23 cellular contexts compared by ENCODE assay signal in genomic region chr1:151243683-151244216, GRCh38.
"Had no signal": no experiment of that assay in that cellular context is flagged by ENCODE, and none has a peak within 500 bp of the region (broad histone marks: within the 10 kb centered on the region; RNA-seq: fewer than 3 reads in every experiment).

No MANE protein-coding gene starts in this region.

- H3K9me3 Mint-ChIP-seq: activated B cell treated with CpG ODN at 0.5 μM for 24 hours; endodermal cell; T-helper 1 cell treated with Interleukin-12 subunit alpha and Interleukin-12 subunit beta and Interleukin-4 antibody, amounts not matched to agents 30 μg/mL and 1 μg/mL, for 36 hours had no signal

- H3K4me3 ChIP-seq: lower lobe of right lung, sigmoid colon, smooth muscle cell, upper lobe of left lung had no signal

- H3K4me1 ChIP-seq: lower lobe of right lung, upper lobe of left lung had no signal

- H3K4me1 Mint-ChIP-seq: activated B cell treated with CpG ODN at 0.5 μM for 24 hours; activated CD4-positive, alpha-beta T cell treated with anti-CD3 and anti-CD28 coated beads for 36 hours; endodermal cell had no signal

- H3K27ac Mint-ChIP-seq: activated B cell treated with CpG ODN at 0.5 μM for 24 hours; activated CD4-positive, alpha-beta T cell treated with anti-CD3 and anti-CD28 coated beads for 36 hours; endodermal cell; T-helper 1 cell treated with Interleukin-12 subunit alpha and Interleukin-12 subunit beta and Interleukin-4 antibody, amounts not matched to agents 30 μg/mL and 1 μg/mL, for 36 hours had no signal

- ATAC-seq: activated CD4-positive, alpha-beta T cell treated with anti-CD3 and anti-CD28 coated beads for 36 hours; left colon; lower lobe of right lung had no signal

- H3K27me3 Mint-ChIP-seq: activated B cell treated with CpG ODN at 0.5 μM for 24 hours; activated CD4-positive, alpha-beta T cell treated with anti-CD3 and anti-CD28 coated beads for 36 hours; naive B cell had no signal

- H3K27me3 ChIP-seq: sigmoid colon, upper lobe of left lung had no signal

- DNase-seq: activated B cell treated with CpG ODN at 0.5 μM for 24 hours; activated CD4-positive, alpha-beta T cell treated with anti-CD3 and anti-CD28 coated beads for 36 hours; activated CD4-positive, alpha-beta T cell treated with anti-CD3 and anti-CD28 coated beads, Interleukin-2, amount 50 U/mL, for 4 hours; activated CD8-positive, alpha-beta memory T cell treated with anti-CD3 and anti-CD28 coated beads for 24 hours; activated CD8-positive, alpha-beta memory T cell treated with anti-CD3 and anti-CD28 coated beads, Interleukin-2, amount 50 U/mL, for 4 hours; activated effector memory CD4-positive, alpha-beta T cell treated with anti-CD3 and anti-CD28 coated beads, Interleukin-2, amount 50 U/mL, for 16 hours; activated naive CD4-positive, alpha-beta T cell treated with anti-CD3 and anti-CD28 coated beads, Interleukin-2, amount 50 U/mL, for 16 hours; cerebellar nuclear complex; cortex of kidney; endodermal cell; left colon; lower lobe of right lung; naive B cell; occipital lobe; posterior cingulate gyrus; retina; sigmoid colon; stimulated activated CD4-positive, alpha-beta T cell treated with anti-CD3 and anti-CD28 coated beads, Interleukin-15, amount 100 ng/mL, for 24 hours; stimulated activated naive CD4-positive, alpha-beta T cell; T1000; upper lobe of left lung had no signal

- H3K4me3 Mint-ChIP-seq: activated B cell treated with CpG ODN at 0.5 μM for 24 hours; activated CD4-positive, alpha-beta T cell treated with anti-CD3 and anti-CD28 coated beads for 36 hours; endodermal cell; naive B cell; T-helper 1 cell treated with Interleukin-12 subunit alpha and Interleukin-12 subunit beta and Interleukin-4 antibody, amounts not matched to agents 30 μg/mL and 1 μg/mL, for 36 hours had no signal

- H3K27ac ChIP-seq: lower lobe of right lung, upper lobe of left lung had no signal

- H3K9me3 ChIP-seq: lower lobe of right lung, sigmoid colon, upper lobe of left lung had no signal
